Comparison of ENCODE assay signal across 2 cellular contexts in genomic region chr1:32441467-32441866, GRCh38.
TF ChIP-seq lines count a peak whose summit lies in the region.

No MANE protein-coding gene starts in this region.

TF ChIP-seq in HEK293, 187 proteins besides CTCF, POLR2A, EP300 and RAD21:
- TF ChIP-seq ZNF18 (tag by site-specific recombination; IDR thresholded peaks at IDR 0.05): peak; percentile 44; the same call in 1 of the 2 replicates

TF ChIP-seq in K562, 482 proteins besides CTCF, POLR2A, EP300 and RAD21:
- peak; percentile 71; the same call in 1 of the 2 replicates for TF ChIP-seq L3MBTL2 (IDR thresholded peaks at IDR 0.05)
- TF ChIP-seq MGA (IDR thresholded peaks at IDR 0.05): 0 out of 2 replicates have a peak, but pooled peaks have one; percentile 52
